ENCODE assay signal across 14 cellular contexts in genomic region chr1:30981172-30981571, GRCh38.
"Had no signal": no experiment of that assay in that cellular context is flagged by ENCODE, and none has a peak within 500 bp of the region (broad histone marks: within the 10 kb centered on the region; RNA-seq: fewer than 3 reads in every experiment).

No MANE protein-coding gene starts in this region.

- H3K27me3 ChIP-seq: ascending aorta, esophagus muscularis mucosa, neural progenitor cell, pancreas, upper lobe of right lung had no signal

- H3K27me3 Mint-ChIP-seq: memory B cell; stimulated activated naive B cell treated with anti-CD40 and anti-IgM and Interleukin-4, amounts not matched to agents 10 μg/mL and 1 μg/mL and 100 μg/mL, for 72 hours had no signal

- H3K9me3 ChIP-seq: ascending aorta, esophagus muscularis mucosa, pancreas, upper lobe of right lung had no signal

- H3K9ac ChIP-seq: neural progenitor cell had no signal

- H3K4me2 ChIP-seq: neural progenitor cell had no signal

- DNase-seq: activated CD4-positive, alpha-beta T cell treated with anti-CD3 and anti-CD28 coated beads, Interleukin-2, amount 50 U/mL, for 4 hours; activated CD4-positive, CD25-positive, alpha-beta regulatory T cell treated with anti-CD3 and anti-CD28 coated beads, Interleukin-2, amount 50 U/mL, for 72 hours; activated gamma-delta T cell treated with Interleukin-2 at 50 U/mL for 16 hours; activated T-cell treated with anti-CD3 and anti-CD28 coated beads, Interleukin-2, amount 50 U/mL, for 4 hours; head of caudate nucleus; pancreas; stimulated activated CD4-positive, alpha-beta T cell treated with anti-CD3 and anti-CD28 coated beads, Interleukin-1b, Interleukin-23, amount 100 ng/mL, for 48 hours; stimulated activated naive B cell treated with anti-CD40 and anti-IgM and Interleukin-4, amounts not matched to agents 10 μg/mL and 1 μg/mL and 100 μg/mL, for 72 hours; SW 1271; upper lobe of right lung had no signal

- H3K27ac Mint-ChIP-seq: neural progenitor cell; stimulated activated naive B cell treated with anti-CD40 and anti-IgM and Interleukin-4, amounts not matched to agents 10 μg/mL and 1 μg/mL and 100 μg/mL, for 72 hours had no signal

- H3K4me3 Mint-ChIP-seq: activated T-cell treated with anti-CD3 and anti-CD28 coated beads, Interleukin-2, amount 50 U/mL, for 4 hours; memory B cell; neural progenitor cell; stimulated activated naive B cell treated with anti-CD40 and anti-IgM and Interleukin-4, amounts not matched to agents 10 μg/mL and 1 μg/mL and 100 μg/mL, for 72 hours had no signal

- H3K4me1 ChIP-seq: neural progenitor cell had no signal

- H3K9me3 Mint-ChIP-seq: activated T-cell treated with anti-CD3 and anti-CD28 coated beads, Interleukin-2, amount 50 U/mL, for 4 hours; memory B cell; neural progenitor cell; stimulated activated naive B cell treated with anti-CD40 and anti-IgM and Interleukin-4, amounts not matched to agents 10 μg/mL and 1 μg/mL and 100 μg/mL, for 72 hours had no signal

- ATAC-seq: activated T-cell treated with anti-CD3 and anti-CD28 coated beads, Interleukin-2, amount 50 U/mL, for 4 hours; pancreas; stimulated activated naive B cell treated with anti-CD40 and anti-IgM and Interleukin-4, amounts not matched to agents 10 μg/mL and 1 μg/mL and 100 μg/mL, for 72 hours; upper lobe of right lung had no signal

- H3K4me3 ChIP-seq: ascending aorta, esophagus muscularis mucosa, neural progenitor cell, pancreas, upper lobe of right lung had no signal

- H2AFZ ChIP-seq: neural progenitor cell had no signal

- H3K27ac ChIP-seq: ascending aorta, neural progenitor cell, pancreas, upper lobe of right lung had no signal
